Comparison of ENCODE assay signal across 1 cellular context in the genomic region with DNA sequence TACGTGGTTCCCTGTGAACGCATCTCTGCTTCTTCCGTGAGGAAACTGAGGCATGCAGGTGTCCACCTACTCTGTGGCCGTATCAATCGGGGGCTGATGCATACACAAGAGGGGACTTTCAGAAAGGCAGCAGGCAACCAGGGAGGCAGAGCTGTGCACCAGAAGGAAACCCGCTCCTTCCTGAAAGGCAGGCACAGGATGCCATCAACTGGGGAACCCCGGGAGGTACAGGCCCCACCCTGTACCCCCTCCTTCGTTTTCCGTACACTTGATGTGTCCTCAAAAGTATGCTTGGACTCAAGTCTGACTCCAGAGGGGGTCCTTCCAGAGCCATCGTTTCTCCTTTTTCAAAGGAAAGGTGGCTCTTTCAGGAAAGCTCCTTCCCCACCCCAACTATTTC.
TF ChIP-seq lines count a peak whose summit lies in the region.

No MANE protein-coding gene starts in this region.

TF ChIP-seq in HEK293T, 16 proteins besides CTCF, POLR2A, EP300 and RAD21 (continued from another document):
- TF ChIP-seq FOXA1 (IDR thresholded peaks at IDR 0.05) (no peak), NFRKB (IDR thresholded peaks at IDR 0.05) (no peak)
